In the genomic region with DNA sequence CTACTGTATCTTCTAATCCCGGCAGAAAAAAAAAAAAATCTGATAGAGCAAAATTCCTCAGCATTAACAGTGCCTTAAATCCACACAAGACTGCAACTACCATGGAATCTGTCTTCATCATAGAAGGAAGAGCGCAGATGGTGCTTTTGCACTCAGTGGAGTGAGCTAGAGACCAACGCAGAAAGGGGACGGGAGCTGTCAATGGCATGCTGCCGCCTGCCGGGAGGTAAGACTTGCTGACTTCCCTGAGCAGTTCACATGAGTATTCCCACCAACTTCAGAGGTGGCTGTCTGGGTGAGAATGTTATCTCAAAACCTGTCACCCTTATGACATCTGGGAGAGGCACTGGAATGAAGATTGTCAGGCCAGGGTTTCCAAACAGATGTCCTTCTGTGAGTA, we compare ENCODE assay signal across 18 cellular contexts. TPM values are rescaled to one million over a fixed set of nuclear protein-coding genes. Genes with fewer than 3 reads are reported as not detected.
DNase-seq lines count a peak whose midpoint lies in the region; ATAC-seq and TF ChIP-seq lines count a peak whose summit lies in the region.
"Had no signal": no experiment of that assay in that cellular context is flagged by ENCODE, and none has a peak within 500 bp of the region (broad histone marks: within the 10 kb centered on the region; RNA-seq: fewer than 3 reads in every experiment).

No MANE protein-coding gene starts in this region.

- DNase-seq in ELF-1 (ENCODE audit: low read depth, low spot score): peak; percentile 40
- DNase-seq in hepatocyte (ENCODE audit: low spot score): peak; percentile 42
- DNase-seq in mesendoderm: peak; percentile 69
- no peak for DNase-seq in H4 (ENCODE audit: low spot score)
- DNase-seq: CD8-positive, alpha-beta memory T cell; DMS79 treated with DMSO at 0.1 percent for 48 hours; H7; MM.1S; NCI-H1092; NCI-H1436 treated with DMSO at 0.1 percent for 48 hours; NCI-H2029; NCI-H69; Peyer's patch had no signal

- H3K79me2 ChIP-seq in hepatocyte: no peaks in the 10 kb centered on the region
- no peaks in the 10 kb centered on the region for H3K79me2 ChIP-seq in mesendoderm (ENCODE audit: control insufficient read depth, insufficient read depth, low read length)

- no peak overlapping the region for H2BK5ac ChIP-seq in mesendoderm (ENCODE audit: low read length)

- H3K79me1 ChIP-seq in mesendoderm (ENCODE audit: low read length): no peaks in the 10 kb centered on the region

- no peak overlapping the region for H3K18ac ChIP-seq in mesendoderm (ENCODE audit: low read length)

- H3K36me3 ChIP-seq in hepatocyte (replicated peaks; ENCODE audit: insufficient read depth, low read depth): no peaks in the 10 kb centered on the region
- no peaks in the 10 kb centered on the region for H3K36me3 ChIP-seq in mesendoderm (ENCODE audit: control insufficient read depth, insufficient read depth, low read length)
- H3K36me3 ChIP-seq: BLaER1 treated with 17β-estradiol and CSF1 and Interleukin-3, amounts not matched to agents 10 nM and 100 nM; Peyer's patch had no signal

- ATAC-seq in HG02973 (IDR thresholded peaks at IDR 0.05; ENCODE audit: unreplicated experiment) (no peak), GM21360 (IDR thresholded peaks at IDR 0.05; ENCODE audit: unreplicated experiment) (no peak), HG03135 (IDR thresholded peaks at IDR 0.05; ENCODE audit: unreplicated experiment) (no peak)

- no peaks in the 10 kb centered on the region for H3K9me2 ChIP-seq in hepatocyte (replicated peaks; ENCODE audit: insufficient read depth)

- no peak overlapping the region for H4K5ac ChIP-seq in mesendoderm (ENCODE audit: low read length)

- H3K4ac ChIP-seq in mesendoderm (ENCODE audit: low read depth, low read length): no peak overlapping the region

- no peak overlapping the region for H3K9ac ChIP-seq in mesendoderm (ENCODE audit: low read length)
- H3K9ac ChIP-seq: BLaER1 treated with 17β-estradiol and CSF1 and Interleukin-3, amounts not matched to agents 10 nM and 100 nM had no signal

- H4K8ac ChIP-seq in mesendoderm (ENCODE audit: low read depth, low read length): no peak overlapping the region

- no peak overlapping the region for H2BK120ac ChIP-seq in mesendoderm (ENCODE audit: low read depth, low read length)

- no peaks in the 10 kb centered on the region for H4K20me1 ChIP-seq in hepatocyte (ENCODE audit: insufficient read depth, poor library complexity, severe bottlenecking)
- H4K20me1 ChIP-seq: BLaER1 treated with 17β-estradiol and CSF1 and Interleukin-3, amounts not matched to agents 10 nM and 100 nM had no signal

- H2BK15ac ChIP-seq in mesendoderm (replicated peaks; ENCODE audit: low read depth): no peak overlapping the region

- H3K27me3 ChIP-seq in hepatocyte (no peaks in the 10 kb centered on the region), mesendoderm (ENCODE audit: insufficient read depth, low read length, poor library complexity) (no peaks in the 10 kb centered on the region)
- H3K27me3 ChIP-seq: BLaER1 treated with 17β-estradiol and CSF1 and Interleukin-3, amounts not matched to agents 10 nM and 100 nM; Peyer's patch had no signal

- H3K27ac ChIP-seq in VCaP (peak overlapping the region; percentile 84; the same call in 1 of the 2 replicates), hepatocyte (no peak overlapping the region), mesendoderm (ENCODE audit: low read depth, low read length) (no peak overlapping the region)
- H3K27ac ChIP-seq: BLaER1 treated with 17β-estradiol and CSF1 and Interleukin-3, amounts not matched to agents 10 nM and 100 nM; Peyer's patch had no signal

- H3K9me3 ChIP-seq in hepatocyte (ENCODE audit: low read depth): no peaks in the 10 kb centered on the region
- H3K9me3 ChIP-seq: Peyer's patch had no signal

- TF ChIP-seq CTCF in VCaP (conservative IDR thresholded peaks at IDR 0.05) (no peak), hepatocyte (IDR thresholded peaks at IDR 0.05; ENCODE audit: poor library complexity) (peak; percentile 33)

- H3K23ac ChIP-seq in mesendoderm (ENCODE audit: low read length): no peak overlapping the region

- no peak overlapping the region for H2AFZ ChIP-seq in hepatocyte

- H3K4me3 ChIP-seq in hepatocyte (no peak overlapping the region), mesendoderm (ENCODE audit: low read length) (no peak overlapping the region)
- H3K4me3 ChIP-seq: BLaER1 treated with 17β-estradiol and CSF1 and Interleukin-3, amounts not matched to agents 10 nM and 100 nM; Peyer's patch had no signal

- H2AK5ac ChIP-seq in mesendoderm (ENCODE audit: low read length): no peak overlapping the region

- H3K4me1 ChIP-seq in hepatocyte (ENCODE audit: insufficient read depth): no peaks in the 10 kb centered on the region
- no peaks in the 10 kb centered on the region for H3K4me1 ChIP-seq in mesendoderm (ENCODE audit: control insufficient read depth, low read depth, low read length)

- H3K56ac ChIP-seq in mesendoderm (ENCODE audit: low read length): no peak overlapping the region

- no peak overlapping the region for H3K4me2 ChIP-seq in hepatocyte
- no peak overlapping the region for H3K4me2 ChIP-seq in mesendoderm (ENCODE audit: low read length)
- H3K4me2 ChIP-seq: BLaER1 treated with 17β-estradiol and CSF1 and Interleukin-3, amounts not matched to agents 10 nM and 100 nM had no signal

- 71% methylated on average over 6 of the region's 6 CpGs for WGBS in hepatocyte (ENCODE audit: low lambda C conversion rate, missing lambda C conversion rate)
- WGBS in mesendoderm (ENCODE audit: extremely low coverage, insufficient coverage, low lambda C conversion rate): no CpG with 5 or more reads among the region's 6 CpGs

RNA-seq across cellular contexts. Expression of gene DZANK1, which starts 35.6 kb away (rescaled TPM):
- total RNA-seq in hepatocyte: 1.1 and 1.8 TPM in 2 replicates
- 2.0 and 2.2 TPM in 2 replicates for polyA plus RNA-seq in hepatocyte
- polyA plus RNA-seq in mesendoderm (2013, experiment 1 of 2): 7.1 TPM
- polyA plus RNA-seq in mesendoderm (2013, experiment 2 of 2): 7.7 TPM
- 0.66 and 0.80 TPM in 2 replicates for total RNA-seq in H4 (2014; rRNA removed; shearing (Covaris generic))

RNA-seq across cellular contexts. Expression of gene POLR3F, which starts 36.0 kb away (rescaled TPM):
- 7.7 and 10.8 TPM in 2 replicates for total RNA-seq in hepatocyte
- 4.0 and 9.1 TPM in 2 replicates for polyA plus RNA-seq in hepatocyte
- 14.1 TPM for polyA plus RNA-seq in mesendoderm (2013, experiment 1 of 2)
- polyA plus RNA-seq in mesendoderm (2013, experiment 2 of 2): 14.9 TPM
- total RNA-seq in H4 (2014; rRNA removed; shearing (Covaris generic)): 14.4 and 17.5 TPM in 2 replicates
